ENCODE assay signal across 1 cellular context in the genomic region with DNA sequence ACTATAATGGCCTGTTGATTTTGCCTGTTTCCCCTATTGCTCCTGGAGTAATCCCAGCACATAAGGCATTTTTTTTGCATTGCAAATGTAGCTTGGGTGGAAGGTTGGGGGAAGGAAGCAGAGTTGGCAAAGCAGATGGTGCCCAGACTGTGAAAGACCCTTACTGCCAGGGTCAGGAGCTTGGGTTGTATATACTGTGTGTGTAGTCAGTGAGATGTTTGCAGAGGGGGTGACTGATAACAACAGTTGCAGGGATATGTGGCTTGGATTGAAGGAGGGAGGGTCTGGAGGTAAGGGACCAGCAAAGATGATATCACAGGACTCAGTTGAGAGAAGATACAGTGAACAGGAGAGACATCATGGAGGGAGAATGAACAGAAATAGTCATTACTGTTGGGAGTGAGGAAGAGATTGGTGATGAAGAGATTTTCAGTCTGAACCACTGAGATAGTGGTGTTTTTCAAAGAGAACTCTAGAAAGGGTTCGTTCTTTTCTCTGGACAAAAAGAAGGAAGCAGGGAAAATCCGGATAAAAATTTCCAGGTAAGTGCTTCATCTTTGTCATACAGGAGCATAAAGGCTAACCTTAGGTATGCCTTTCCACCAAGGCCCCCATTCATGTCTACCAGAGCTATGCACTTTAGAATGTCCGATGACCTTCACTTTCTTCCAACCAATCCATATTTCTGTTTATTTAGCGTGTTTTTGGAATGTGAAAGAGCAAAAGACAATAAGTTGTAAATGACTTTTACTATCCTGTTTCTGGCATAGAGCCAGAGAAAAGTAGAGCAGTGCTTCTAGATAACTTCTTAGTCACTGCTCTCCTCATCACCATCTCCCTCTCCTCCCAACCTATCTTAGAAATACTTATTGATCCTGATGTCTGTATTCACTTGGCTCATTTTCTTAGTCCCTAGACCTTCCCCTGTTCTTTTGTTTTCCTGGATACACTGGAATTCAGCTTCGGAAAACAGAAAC.
TF ChIP-seq lines count a peak whose summit lies in the region.

No MANE protein-coding gene starts in this region.

TF ChIP-seq in HepG2, 621 proteins besides CTCF, POLR2A, EP300 and RAD21 (continued from another document and continues in another):
- TF ChIP-seq, protein P1, sequence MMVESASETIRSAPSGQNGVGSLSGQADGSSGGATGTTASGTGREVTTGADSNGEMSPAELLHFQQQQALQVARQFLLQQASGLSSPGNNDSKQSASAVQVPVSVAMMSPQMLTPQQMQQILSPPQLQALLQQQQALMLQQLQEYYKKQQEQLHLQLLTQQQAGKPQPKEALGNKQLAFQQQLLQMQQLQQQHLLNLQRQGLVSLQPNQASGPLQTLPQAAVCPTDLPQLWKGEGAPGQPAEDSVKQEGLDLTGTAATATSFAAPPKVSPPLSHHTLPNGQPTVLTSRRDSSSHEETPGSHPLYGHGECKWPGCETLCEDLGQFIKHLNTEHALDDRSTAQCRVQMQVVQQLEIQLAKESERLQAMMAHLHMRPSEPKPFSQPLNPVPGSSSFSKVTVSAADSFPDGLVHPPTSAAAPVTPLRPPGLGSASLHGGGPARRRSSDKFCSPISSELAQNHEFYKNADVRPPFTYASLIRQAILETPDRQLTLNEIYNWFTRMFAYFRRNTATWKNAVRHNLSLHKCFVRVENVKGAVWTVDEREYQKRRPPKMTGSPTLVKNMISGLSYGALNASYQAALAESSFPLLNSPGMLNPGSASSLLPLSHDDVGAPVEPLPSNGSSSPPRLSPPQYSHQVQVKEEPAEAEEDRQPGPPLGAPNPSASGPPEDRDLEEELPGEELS (CRISPR knock-in tag; IDR thresholded peaks at IDR 0.05): peak; percentile 85
- TF ChIP-seq ZFX (CRISPR knock-in tag; IDR thresholded peaks at IDR 0.05; ENCODE audit: low read depth) (peak; percentile 24), YEATS4 (CRISPR knock-in tag; IDR thresholded peaks at IDR 0.05; ENCODE audit: borderline replicate concordance) (peak; percentile 66), MEIS1 (CRISPR knock-in tag; IDR thresholded peaks at IDR 0.05; ENCODE audit: borderline replicate concordance) (no peak), SIX1 (CRISPR knock-in tag; IDR thresholded peaks at IDR 0.05; ENCODE audit: borderline replicate concordance) (peak; percentile 59; the same call in 1 of the 2 replicates), EZH2 (conservative IDR thresholded peaks at IDR 0.05; ENCODE audit: low read depth, low read length) (no peak), ZNF3 (CRISPR knock-in tag; IDR thresholded peaks at IDR 0.05) (0 out of 2 replicates have a peak, but pooled peaks have one; percentile 35), ZNF839 (CRISPR knock-in tag; IDR thresholded peaks at IDR 0.05; ENCODE audit: borderline replicate concordance) (no peak), PITX1 (CRISPR knock-in tag; IDR thresholded peaks at IDR 0.05) (peak; percentile 74; the same call in 1 of the 2 replicates), ZMAT3 (CRISPR knock-in tag; conservative IDR thresholded peaks at IDR 0.05) (0 out of 2 replicates have a peak, but pooled peaks have one; percentile 45), ZNF121 (CRISPR knock-in tag; IDR thresholded peaks at IDR 0.05) (no peak), ZNF761 (CRISPR knock-in tag; conservative IDR thresholded peaks at IDR 0.05) (peak; percentile 49; the same call in 1 of the 2 replicates), RFXANK (CRISPR knock-in tag; IDR thresholded peaks at IDR 0.05) (no peak), SOX5 (CRISPR knock-in tag; IDR thresholded peaks at IDR 0.05; ENCODE audit: borderline replicate concordance) (peak; percentile 99), ZEB1 (IDR thresholded peaks at IDR 0.05; ENCODE audit: insufficient replicate concordance, low read depth) (peak; percentile 92), TEAD3 (CRISPR knock-in tag; optimal IDR thresholded peaks at IDR 0.05; ENCODE audit: borderline replicate concordance) (peak; percentile 97), YEATS2 (CRISPR knock-in tag; IDR thresholded peaks at IDR 0.05; ENCODE audit: borderline replicate concordance) (no peak), NR2F6 (IDR thresholded peaks at IDR 0.05) (peak; percentile 81), NR2F6 (CRISPR knock-in tag; IDR thresholded peaks at IDR 0.05) (peak; percentile 72), ZNF17 (CRISPR knock-in tag; IDR thresholded peaks at IDR 0.05) (no peak), ZNF570 (CRISPR knock-in tag; IDR thresholded peaks at IDR 0.05; ENCODE audit: borderline replicate concordance) (peak; percentile 54; the same call in 1 of the 2 replicates), ZNF446 (CRISPR knock-in tag; IDR thresholded peaks at IDR 0.05) (no peak), ZC3H4 (CRISPR knock-in tag; IDR thresholded peaks at IDR 0.05; ENCODE audit: borderline replicate concordance) (no peak), KAT8 (CRISPR knock-in tag; IDR thresholded peaks at IDR 0.05) (peak; percentile 84)
- TF ChIP-seq, protein P2, sequence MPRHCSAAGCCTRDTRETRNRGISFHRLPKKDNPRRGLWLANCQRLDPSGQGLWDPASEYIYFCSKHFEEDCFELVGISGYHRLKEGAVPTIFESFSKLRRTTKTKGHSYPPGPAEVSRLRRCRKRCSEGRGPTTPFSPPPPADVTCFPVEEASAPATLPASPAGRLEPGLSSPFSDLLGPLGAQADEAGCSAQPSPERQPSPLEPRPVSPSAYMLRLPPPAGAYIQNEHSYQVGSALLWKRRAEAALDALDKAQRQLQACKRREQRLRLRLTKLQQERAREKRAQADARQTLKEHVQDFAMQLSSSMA (CRISPR knock-in tag; IDR thresholded peaks at IDR 0.05): no peak
- TF ChIP-seq, protein P3, sequence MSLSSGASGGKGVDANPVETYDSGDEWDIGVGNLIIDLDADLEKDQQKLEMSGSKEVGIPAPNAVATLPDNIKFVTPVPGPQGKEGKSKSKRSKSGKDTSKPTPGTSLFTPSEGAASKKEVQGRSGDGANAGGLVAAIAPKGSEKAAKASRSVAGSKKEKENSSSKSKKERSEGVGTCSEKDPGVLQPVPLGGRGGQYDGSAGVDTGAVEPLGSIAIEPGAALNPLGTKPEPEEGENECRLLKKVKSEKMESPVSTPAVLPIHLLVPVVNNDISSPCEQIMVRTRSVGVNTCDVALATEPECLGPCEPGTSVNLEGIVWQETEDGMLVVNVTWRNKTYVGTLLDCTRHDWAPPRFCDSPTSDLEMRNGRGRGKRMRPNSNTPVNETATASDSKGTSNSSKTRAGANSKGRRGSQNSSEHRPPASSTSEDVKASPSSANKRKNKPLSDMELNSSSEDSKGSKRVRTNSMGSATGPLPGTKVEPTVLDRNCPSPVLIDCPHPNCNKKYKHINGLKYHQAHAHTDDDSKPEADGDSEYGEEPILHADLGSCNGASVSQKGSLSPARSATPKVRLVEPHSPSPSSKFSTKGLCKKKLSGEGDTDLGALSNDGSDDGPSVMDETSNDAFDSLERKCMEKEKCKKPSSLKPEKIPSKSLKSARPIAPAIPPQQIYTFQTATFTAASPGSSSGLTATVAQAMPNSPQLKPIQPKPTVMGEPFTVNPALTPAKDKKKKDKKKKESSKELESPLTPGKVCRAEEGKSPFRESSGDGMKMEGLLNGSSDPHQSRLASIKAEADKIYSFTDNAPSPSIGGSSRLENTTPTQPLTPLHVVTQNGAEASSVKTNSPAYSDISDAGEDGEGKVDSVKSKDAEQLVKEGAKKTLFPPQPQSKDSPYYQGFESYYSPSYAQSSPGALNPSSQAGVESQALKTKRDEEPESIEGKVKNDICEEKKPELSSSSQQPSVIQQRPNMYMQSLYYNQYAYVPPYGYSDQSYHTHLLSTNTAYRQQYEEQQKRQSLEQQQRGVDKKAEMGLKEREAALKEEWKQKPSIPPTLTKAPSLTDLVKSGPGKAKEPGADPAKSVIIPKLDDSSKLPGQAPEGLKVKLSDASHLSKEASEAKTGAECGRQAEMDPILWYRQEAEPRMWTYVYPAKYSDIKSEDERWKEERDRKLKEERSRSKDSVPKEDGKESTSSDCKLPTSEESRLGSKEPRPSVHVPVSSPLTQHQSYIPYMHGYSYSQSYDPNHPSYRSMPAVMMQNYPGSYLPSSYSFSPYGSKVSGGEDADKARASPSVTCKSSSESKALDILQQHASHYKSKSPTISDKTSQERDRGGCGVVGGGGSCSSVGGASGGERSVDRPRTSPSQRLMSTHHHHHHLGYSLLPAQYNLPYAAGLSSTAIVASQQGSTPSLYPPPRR (CRISPR knock-in tag; IDR thresholded peaks at IDR 0.05; ENCODE audit: borderline replicate concordance): peak; percentile 82; the same call in 1 of the 2 replicates
- TF ChIP-seq, protein P4, sequence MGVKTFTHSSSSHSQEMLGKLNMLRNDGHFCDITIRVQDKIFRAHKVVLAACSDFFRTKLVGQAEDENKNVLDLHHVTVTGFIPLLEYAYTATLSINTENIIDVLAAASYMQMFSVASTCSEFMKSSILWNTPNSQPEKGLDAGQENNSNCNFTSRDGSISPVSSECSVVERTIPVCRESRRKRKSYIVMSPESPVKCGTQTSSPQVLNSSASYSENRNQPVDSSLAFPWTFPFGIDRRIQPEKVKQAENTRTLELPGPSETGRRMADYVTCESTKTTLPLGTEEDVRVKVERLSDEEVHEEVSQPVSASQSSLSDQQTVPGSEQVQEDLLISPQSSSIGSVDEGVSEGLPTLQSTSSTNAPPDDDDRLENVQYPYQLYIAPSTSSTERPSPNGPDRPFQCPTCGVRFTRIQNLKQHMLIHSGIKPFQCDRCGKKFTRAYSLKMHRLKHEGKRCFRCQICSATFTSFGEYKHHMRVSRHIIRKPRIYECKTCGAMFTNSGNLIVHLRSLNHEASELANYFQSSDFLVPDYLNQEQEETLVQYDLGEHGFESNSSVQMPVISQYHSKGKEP (CRISPR knock-in tag; IDR thresholded peaks at IDR 0.05): 0 out of 2 replicates have a peak, but pooled peaks have one; percentile 41
- TF ChIP-seq, protein P5, sequence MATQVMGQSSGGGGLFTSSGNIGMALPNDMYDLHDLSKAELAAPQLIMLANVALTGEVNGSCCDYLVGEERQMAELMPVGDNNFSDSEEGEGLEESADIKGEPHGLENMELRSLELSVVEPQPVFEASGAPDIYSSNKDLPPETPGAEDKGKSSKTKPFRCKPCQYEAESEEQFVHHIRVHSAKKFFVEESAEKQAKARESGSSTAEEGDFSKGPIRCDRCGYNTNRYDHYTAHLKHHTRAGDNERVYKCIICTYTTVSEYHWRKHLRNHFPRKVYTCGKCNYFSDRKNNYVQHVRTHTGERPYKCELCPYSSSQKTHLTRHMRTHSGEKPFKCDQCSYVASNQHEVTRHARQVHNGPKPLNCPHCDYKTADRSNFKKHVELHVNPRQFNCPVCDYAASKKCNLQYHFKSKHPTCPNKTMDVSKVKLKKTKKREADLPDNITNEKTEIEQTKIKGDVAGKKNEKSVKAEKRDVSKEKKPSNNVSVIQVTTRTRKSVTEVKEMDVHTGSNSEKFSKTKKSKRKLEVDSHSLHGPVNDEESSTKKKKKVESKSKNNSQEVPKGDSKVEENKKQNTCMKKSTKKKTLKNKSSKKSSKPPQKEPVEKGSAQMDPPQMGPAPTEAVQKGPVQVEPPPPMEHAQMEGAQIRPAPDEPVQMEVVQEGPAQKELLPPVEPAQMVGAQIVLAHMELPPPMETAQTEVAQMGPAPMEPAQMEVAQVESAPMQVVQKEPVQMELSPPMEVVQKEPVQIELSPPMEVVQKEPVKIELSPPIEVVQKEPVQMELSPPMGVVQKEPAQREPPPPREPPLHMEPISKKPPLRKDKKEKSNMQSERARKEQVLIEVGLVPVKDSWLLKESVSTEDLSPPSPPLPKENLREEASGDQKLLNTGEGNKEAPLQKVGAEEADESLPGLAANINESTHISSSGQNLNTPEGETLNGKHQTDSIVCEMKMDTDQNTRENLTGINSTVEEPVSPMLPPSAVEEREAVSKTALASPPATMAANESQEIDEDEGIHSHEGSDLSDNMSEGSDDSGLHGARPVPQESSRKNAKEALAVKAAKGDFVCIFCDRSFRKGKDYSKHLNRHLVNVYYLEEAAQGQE (IDR thresholded peaks at IDR 0.05; ENCODE audit: borderline replicate concordance in 1 of 2, low read depth in 1 of 2, low read length in 2 of 2): peak in 1 of 2 experiments; percentile 69; a peak in 1 of 4 replicates
- TF ChIP-seq, protein P6, sequence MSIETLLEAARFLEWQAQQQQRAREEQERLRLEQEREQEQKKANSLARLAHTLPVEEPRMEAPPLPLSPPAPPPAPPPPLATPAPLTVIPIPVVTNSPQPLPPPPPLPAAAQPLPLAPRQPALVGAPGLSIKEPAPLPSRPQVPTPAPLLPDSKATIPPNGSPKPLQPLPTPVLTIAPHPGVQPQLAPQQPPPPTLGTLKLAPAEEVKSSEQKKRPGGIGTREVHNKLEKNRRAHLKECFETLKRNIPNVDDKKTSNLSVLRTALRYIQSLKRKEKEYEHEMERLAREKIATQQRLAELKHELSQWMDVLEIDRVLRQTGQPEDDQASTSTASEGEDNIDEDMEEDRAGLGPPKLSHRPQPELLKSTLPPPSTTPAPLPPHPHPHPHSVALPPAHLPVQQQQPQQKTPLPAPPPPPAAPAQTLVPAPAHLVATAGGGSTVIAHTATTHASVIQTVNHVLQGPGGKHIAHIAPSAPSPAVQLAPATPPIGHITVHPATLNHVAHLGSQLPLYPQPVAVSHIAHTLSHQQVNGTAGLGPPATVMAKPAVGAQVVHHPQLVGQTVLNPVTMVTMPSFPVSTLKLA (IDR thresholded peaks at IDR 0.05): no peak
- TF ChIP-seq, protein P7, sequence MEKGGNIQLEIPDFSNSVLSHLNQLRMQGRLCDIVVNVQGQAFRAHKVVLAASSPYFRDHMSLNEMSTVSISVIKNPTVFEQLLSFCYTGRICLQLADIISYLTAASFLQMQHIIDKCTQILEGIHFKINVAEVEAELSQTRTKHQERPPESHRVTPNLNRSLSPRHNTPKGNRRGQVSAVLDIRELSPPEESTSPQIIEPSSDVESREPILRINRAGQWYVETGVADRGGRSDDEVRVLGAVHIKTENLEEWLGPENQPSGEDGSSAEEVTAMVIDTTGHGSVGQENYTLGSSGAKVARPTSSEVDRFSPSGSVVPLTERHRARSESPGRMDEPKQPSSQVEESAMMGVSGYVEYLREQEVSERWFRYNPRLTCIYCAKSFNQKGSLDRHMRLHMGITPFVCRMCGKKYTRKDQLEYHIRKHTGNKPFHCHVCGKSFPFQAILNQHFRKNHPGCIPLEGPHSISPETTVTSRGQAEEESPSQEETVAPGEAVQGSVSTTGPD (CRISPR knock-in tag; IDR thresholded peaks at IDR 0.05): 0 out of 2 replicates have a peak, but pooled peaks have one; percentile 25
- TF ChIP-seq, protein P8, sequence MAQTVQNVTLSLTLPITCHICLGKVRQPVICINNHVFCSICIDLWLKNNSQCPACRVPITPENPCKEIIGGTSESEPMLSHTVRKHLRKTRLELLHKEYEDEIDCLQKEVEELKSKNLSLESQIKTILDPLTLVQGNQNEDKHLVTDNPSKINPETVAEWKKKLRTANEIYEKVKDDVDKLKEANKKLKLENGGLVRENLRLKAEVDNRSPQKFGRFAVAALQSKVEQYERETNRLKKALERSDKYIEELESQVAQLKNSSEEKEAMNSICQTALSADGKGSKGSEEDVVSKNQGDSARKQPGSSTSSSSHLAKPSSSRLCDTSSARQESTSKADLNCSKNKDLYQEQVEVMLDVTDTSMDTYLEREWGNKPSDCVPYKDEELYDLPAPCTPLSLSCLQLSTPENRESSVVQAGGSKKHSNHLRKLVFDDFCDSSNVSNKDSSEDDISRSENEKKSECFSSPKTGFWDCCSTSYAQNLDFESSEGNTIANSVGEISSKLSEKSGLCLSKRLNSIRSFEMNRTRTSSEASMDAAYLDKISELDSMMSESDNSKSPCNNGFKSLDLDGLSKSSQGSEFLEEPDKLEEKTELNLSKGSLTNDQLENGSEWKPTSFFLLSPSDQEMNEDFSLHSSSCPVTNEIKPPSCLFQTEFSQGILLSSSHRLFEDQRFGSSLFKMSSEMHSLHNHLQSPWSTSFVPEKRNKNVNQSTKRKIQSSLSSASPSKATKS (CRISPR knock-in tag; IDR thresholded peaks at IDR 0.05): peak; percentile 71; the same call in 1 of the 2 replicates
- TF ChIP-seq, protein P9, sequence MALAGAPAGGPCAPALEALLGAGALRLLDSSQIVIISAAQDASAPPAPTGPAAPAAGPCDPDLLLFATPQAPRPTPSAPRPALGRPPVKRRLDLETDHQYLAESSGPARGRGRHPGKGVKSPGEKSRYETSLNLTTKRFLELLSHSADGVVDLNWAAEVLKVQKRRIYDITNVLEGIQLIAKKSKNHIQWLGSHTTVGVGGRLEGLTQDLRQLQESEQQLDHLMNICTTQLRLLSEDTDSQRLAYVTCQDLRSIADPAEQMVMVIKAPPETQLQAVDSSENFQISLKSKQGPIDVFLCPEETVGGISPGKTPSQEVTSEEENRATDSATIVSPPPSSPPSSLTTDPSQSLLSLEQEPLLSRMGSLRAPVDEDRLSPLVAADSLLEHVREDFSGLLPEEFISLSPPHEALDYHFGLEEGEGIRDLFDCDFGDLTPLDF (CRISPR knock-in tag; IDR thresholded peaks at IDR 0.05): no peak; the same call in 1 of the 2 replicates
